ENCODE assay signal across 1 cellular context in the genomic region with DNA sequence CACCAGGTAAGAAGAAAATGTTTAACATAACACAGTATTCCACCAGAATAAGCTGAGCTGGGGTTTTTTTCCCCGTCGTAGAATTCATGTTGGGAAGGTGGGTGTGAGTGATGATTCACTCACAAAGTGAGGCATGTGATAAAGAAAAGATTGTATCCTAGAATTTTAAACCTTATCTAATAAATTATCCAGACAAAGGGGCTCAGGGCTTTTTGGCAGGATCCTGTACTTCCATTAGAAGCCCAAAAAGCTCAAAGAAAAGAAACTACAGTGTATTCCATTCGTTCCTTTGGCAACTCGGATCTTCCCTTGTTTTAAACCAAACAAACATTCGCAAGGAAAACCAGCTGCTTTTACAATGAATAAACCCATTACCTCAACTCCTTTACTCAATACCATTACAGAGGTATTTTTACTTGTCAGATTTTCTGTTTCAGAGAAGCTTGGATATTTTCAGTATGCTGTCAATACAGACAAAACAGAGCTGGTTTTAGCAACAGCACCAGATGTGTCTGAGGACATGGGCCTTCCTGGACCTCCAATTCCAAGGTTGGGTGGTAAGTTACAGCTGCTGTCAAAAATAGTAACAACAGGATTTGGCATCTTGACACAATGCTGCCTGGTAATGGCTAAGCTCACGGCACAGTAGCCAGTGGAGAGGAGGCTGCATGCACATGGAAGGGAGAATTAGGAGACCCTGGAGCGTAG.
A peak's percentile ranks its signal among the peaks of the same experiment; 100 is the strongest.
TF ChIP-seq lines count a peak whose summit lies in the region.

No MANE protein-coding gene starts in this region.

TF ChIP-seq in K562, 482 proteins besides CTCF, POLR2A, EP300 and RAD21:
- TF ChIP-seq PTBP1 (IDR thresholded peaks at IDR 0.05; ENCODE audit: low read depth, low read length): no peak
- TF ChIP-seq CBFA2T2 (conservative IDR thresholded peaks at IDR 0.05): no peak
- peak; percentile 40; the same call in 1 of the 2 replicates for TF ChIP-seq FOSL1 (tag; conservative IDR thresholded peaks at IDR 0.05)
- no peak for TF ChIP-seq MYBL2 (IDR thresholded peaks at IDR 0.05; ENCODE audit: low read depth)
- no peak for TF ChIP-seq MYBL2 (CRISPR knock-in tag; IDR thresholded peaks at IDR 0.05; ENCODE audit: borderline replicate concordance)
- TF ChIP-seq ZNF316 (IDR thresholded peaks at IDR 0.05): peak; percentile 50; the same call in 1 of the 2 replicates
- TF ChIP-seq ZNF445 (CRISPR knock-in tag; IDR thresholded peaks at IDR 0.05; ENCODE audit: low read depth): no peak
- TF ChIP-seq, protein P1, sequence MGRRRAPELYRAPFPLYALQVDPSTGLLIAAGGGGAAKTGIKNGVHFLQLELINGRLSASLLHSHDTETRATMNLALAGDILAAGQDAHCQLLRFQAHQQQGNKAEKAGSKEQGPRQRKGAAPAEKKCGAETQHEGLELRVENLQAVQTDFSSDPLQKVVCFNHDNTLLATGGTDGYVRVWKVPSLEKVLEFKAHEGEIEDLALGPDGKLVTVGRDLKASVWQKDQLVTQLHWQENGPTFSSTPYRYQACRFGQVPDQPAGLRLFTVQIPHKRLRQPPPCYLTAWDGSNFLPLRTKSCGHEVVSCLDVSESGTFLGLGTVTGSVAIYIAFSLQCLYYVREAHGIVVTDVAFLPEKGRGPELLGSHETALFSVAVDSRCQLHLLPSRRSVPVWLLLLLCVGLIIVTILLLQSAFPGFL (CRISPR knock-in tag; IDR thresholded peaks at IDR 0.05): no peak
- no peak for TF ChIP-seq BCL6 (CRISPR knock-in tag; IDR thresholded peaks at IDR 0.05)
